1 cellular context compared by ENCODE assay signal in the genomic region with DNA sequence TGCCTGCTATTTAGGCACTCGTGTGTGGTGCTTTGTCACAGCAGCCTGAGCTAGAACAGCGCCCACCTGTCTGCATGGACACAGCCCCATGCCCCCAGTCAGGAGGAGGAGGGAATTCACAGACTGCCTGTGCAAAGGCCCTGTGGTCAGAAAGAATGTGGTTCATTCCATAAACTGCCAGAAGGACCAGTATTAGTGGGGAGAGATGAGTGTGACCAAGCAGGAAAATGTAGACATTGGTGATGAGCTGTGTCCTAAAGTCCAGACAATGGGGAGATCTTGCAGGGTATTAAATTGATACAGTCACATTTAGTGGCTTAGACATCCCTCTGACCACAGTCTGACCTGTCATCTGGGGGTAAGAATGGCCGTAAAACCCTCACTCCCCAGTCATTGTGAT.
TF ChIP-seq lines count a peak whose summit lies in the region.

No MANE protein-coding gene starts in this region.

TF ChIP-seq in IMR-90, 13 proteins besides CTCF, POLR2A, EP300 and RAD21 (continued from another document):
- TF ChIP-seq RFX5 (IDR thresholded peaks at IDR 0.05; ENCODE audit: low read depth, low read length), result no peak
- TF ChIP-seq NFE2L2 (IDR thresholded peaks at IDR 0.05; ENCODE audit: low read depth, low read length), result no peak
- TF ChIP-seq, protein P1, sequence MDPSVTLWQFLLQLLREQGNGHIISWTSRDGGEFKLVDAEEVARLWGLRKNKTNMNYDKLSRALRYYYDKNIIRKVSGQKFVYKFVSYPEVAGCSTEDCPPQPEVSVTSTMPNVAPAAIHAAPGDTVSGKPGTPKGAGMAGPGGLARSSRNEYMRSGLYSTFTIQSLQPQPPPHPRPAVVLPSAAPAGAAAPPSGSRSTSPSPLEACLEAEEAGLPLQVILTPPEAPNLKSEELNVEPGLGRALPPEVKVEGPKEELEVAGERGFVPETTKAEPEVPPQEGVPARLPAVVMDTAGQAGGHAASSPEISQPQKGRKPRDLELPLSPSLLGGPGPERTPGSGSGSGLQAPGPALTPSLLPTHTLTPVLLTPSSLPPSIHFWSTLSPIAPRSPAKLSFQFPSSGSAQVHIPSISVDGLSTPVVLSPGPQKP (IDR thresholded peaks at IDR 0.05; ENCODE audit: borderline replicate concordance, low read depth, low read length), result no peak
- no peak for TF ChIP-seq SMC3 (IDR thresholded peaks at IDR 0.05; ENCODE audit: low read depth, low read length)
- TF ChIP-seq MAFK (IDR thresholded peaks at IDR 0.05; ENCODE audit: low read depth, low read length), result no peak
- TF ChIP-seq MAZ (IDR thresholded peaks at IDR 0.05; ENCODE audit: borderline replicate concordance, low read depth, low read length), result no peak
